21 cellular contexts compared by ENCODE assay signal in the genomic region with DNA sequence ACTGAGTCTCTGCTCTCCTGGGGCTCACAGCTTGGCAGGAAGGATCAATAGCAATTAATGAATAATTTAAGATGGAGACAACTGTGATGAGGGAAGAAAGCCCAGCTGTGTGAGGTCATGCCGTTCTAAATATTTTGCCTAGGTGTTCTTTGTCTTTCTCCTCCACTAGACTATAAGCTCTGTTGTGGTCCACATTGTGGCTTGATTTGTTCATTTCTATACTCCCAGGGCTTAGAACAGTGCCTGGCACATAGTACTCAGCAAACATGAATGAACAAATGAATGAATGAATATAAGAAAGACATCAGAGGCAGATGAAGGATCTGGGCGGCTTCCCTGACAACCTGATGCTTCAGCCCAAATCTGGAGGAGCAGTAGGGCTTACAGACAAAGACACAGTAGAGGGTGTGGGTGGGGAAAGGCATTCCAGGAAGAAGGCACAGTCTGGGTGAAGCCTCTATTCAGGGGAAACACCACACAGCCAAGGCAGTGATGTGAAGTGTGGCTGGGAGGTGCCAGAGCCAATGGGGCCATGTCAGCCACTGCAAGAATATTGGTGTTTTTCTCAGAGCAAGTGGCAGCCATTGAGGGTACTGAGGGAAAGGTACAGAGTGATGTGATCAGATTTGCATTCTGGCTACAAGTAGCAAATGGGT. TPM values are rescaled to one million over a fixed set of nuclear protein-coding genes. Genes with fewer than 3 reads are reported as not detected.
DNase-seq lines count a peak whose midpoint lies in the region; ATAC-seq, FAIRE-seq and TF ChIP-seq lines count a peak whose summit lies in the region.
"Had no signal": no experiment of that assay in that cellular context is flagged by ENCODE, and none has a peak within 500 bp of the region (broad histone marks: within the 10 kb centered on the region; RNA-seq: fewer than 3 reads in every experiment).

No MANE protein-coding gene starts in this region.

- no peak overlapping the region for H3K27ac Mint-ChIP-seq in activated CD4-positive, alpha-beta T cell treated with anti-CD3 and anti-CD28 coated beads for 36 hours
- no peak overlapping the region for H3K27ac Mint-ChIP-seq in activated T-helper 17 cell treated with anti-CD3 and anti-CD28 coated beads, Interleukin-2, amount 50 U/mL, for 72 hours
- H3K27ac Mint-ChIP-seq in stimulated activated naive CD8-positive, alpha-beta T cell treated with anti-CD3 and anti-CD28 coated beads, Interleukin-15, amount 100 ng/mL, for 72 hours, result peak overlapping the region; percentile 34 to 45
- H3K27ac Mint-ChIP-seq: WTC11 had no signal

- TF ChIP-seq CTCF in keratinocyte (optimal IDR thresholded peaks at IDR 0.05 in 1 of 3, IDR thresholded peaks at IDR 0.05 in 1 of 3, conservative IDR thresholded peaks at IDR 0.05 in 1 of 3; ENCODE audit: extremely low read depth in 1 of 3, insufficient read depth in 2 of 3, low read length in 3 of 3) (no peak), spleen (IDR thresholded peaks at IDR 0.05 in 8 of 11, conservative IDR thresholded peaks at IDR 0.05 in 3 of 11) (no peak)

- H3K4me3 Mint-ChIP-seq in activated CD4-positive, alpha-beta T cell treated with anti-CD3 and anti-CD28 coated beads for 36 hours, result no peak overlapping the region
- no peak overlapping the region for H3K4me3 Mint-ChIP-seq in activated T-helper 17 cell treated with anti-CD3 and anti-CD28 coated beads, Interleukin-2, amount 50 U/mL, for 72 hours
- no peak overlapping the region for H3K4me3 Mint-ChIP-seq in stimulated activated naive CD8-positive, alpha-beta T cell treated with anti-CD3 and anti-CD28 coated beads, Interleukin-15, amount 100 ng/mL, for 72 hours
- H3K4me3 Mint-ChIP-seq: WTC11 had no signal

- H3K9me3 Mint-ChIP-seq in activated CD4-positive, alpha-beta T cell treated with anti-CD3 and anti-CD28 coated beads for 36 hours (ENCODE audit: low read depth), result no peaks in the 10 kb centered on the region
- no peaks in the 10 kb centered on the region for H3K9me3 Mint-ChIP-seq in activated T-helper 17 cell treated with anti-CD3 and anti-CD28 coated beads, Interleukin-2, amount 50 U/mL, for 72 hours
- H3K9me3 Mint-ChIP-seq in stimulated activated naive CD8-positive, alpha-beta T cell treated with anti-CD3 and anti-CD28 coated beads, Interleukin-15, amount 100 ng/mL, for 72 hours, result no peaks in the 10 kb centered on the region

- peak overlapping the region; percentile 77 for H3K4me2 ChIP-seq in keratinocyte (ENCODE audit: control insufficient read depth, extremely low read depth, insufficient read depth, low read depth, low read length)
- H3K4me2 ChIP-seq: BLaER1 had no signal

- FAIRE-seq in keratinocyte (lab: Jason Lieb, UNC), result peak; percentile 34
- FAIRE-seq: colon, endometrium had no signal

- POLR2A ChIA-PET in activated CD4-positive, alpha-beta T cell treated with anti-CD3 and anti-CD28 coated beads for 36 hours (lab: Charles Lee), result no interaction called here

- H2AFZ ChIP-seq in keratinocyte (ENCODE audit: control insufficient read depth, low read length), result no peak overlapping the region

- H3K4me3 ChIP-seq in keratinocyte (ENCODE audit: control insufficient read depth in 2 of 3, extremely low read depth in 1 of 3, insufficient read depth in 2 of 3, low read depth in 1 of 3, low read length in 3 of 3) (no peak overlapping the region), spleen (no peak overlapping the region)
- H3K4me3 ChIP-seq: BLaER1 had no signal

- H3K79me2 ChIP-seq in keratinocyte (ENCODE audit: control insufficient read depth, insufficient read depth, low read length), result peaks cover 73% of the 10 kb centered on the region

- WGBS in spleen, 5 donors, result 76 to 97% (median 89%) methylated on average over 2 of the region's 2 CpGs

- H3K27me3 Mint-ChIP-seq in activated CD4-positive, alpha-beta T cell treated with anti-CD3 and anti-CD28 coated beads for 36 hours, result peaks cover 15% of the 10 kb centered on the region
- H3K27me3 Mint-ChIP-seq in activated T-helper 17 cell treated with anti-CD3 and anti-CD28 coated beads, Interleukin-2, amount 50 U/mL, for 72 hours, result peaks cover 5% of the 10 kb centered on the region
- H3K27me3 Mint-ChIP-seq in stimulated activated naive CD8-positive, alpha-beta T cell treated with anti-CD3 and anti-CD28 coated beads, Interleukin-15, amount 100 ng/mL, for 72 hours, result peaks cover 24% of the 10 kb centered on the region

- peak overlapping the region; percentile 75 for H3K9ac ChIP-seq in keratinocyte (ENCODE audit: control insufficient read depth, extremely low read depth, insufficient read depth, low read length)
- H3K9ac ChIP-seq: BLaER1 had no signal

- no peak for TF ChIP-seq POLR2A in spleen (IDR thresholded peaks at IDR 0.05)

- H3K36me3 ChIP-seq in keratinocyte (ENCODE audit: control insufficient read depth in 2 of 2, extremely low read depth in 1 of 2, insufficient read depth in 2 of 2, low read length in 2 of 2) (peaks cover 0 to 19% of the 10 kb centered on the region in 2 experiments), spleen (no peaks in the 10 kb centered on the region)
- H3K36me3 ChIP-seq: BLaER1, neutrophil had no signal

- no peaks in the 10 kb centered on the region for H3K9me1 ChIP-seq in keratinocyte (ENCODE audit: control insufficient read depth, extremely low read depth, insufficient read depth, low read length)

- H3K9me3 ChIP-seq in keratinocyte (ENCODE audit: control insufficient read depth, low read depth, low read length), result no peaks in the 10 kb centered on the region
- H3K9me3 ChIP-seq in spleen, result no peaks in the 10 kb centered on the region
- H3K9me3 ChIP-seq: BLaER1, neutrophil had no signal

- intact Hi-C loops in activated CD4-positive, alpha-beta T cell treated with anti-CD3 and anti-CD28 coated beads for 36 hours (cut with DNase I, micrococcal nuclease), result no loop called here
- intact Hi-C loops in spleen (cut with DNase I; ENCODE audit: low total_unique reads), result loop anchor here (10.0 kb wide), 1 partner anchor 100 kb away; no protein-coding TSS in a partner anchor

- dilution Hi-C loops in keratinocyte (cut with MboI; ENCODE audit: extremely low pct_ligation_motif_present, low sequenced_read_pairs), result no loop called here

- H3K4me1 ChIP-seq in keratinocyte (ENCODE audit: control insufficient read depth, extremely low read depth, insufficient read depth, low read length) (peaks cover 98% of the 10 kb centered on the region), spleen (no peaks in the 10 kb centered on the region)

- no peaks in the 10 kb centered on the region for H4K20me1 ChIP-seq in keratinocyte (ENCODE audit: control insufficient read depth, extremely low read depth, insufficient read depth, low read length)
- H4K20me1 ChIP-seq: BLaER1 had no signal

- peak; percentile 18 for DNase-seq in activated CD4-positive, alpha-beta T cell treated with anti-CD3 and anti-CD28 coated beads for 36 hours
- no peak for DNase-seq in activated CD4-positive, alpha-beta T cell treated with anti-CD3 and anti-CD28 coated beads, Interleukin-2, amount 50 U/mL, for 1 hour
- DNase-seq in keratinocyte (ENCODE audit: low read depth, low spot score), result no peak
- no peak for DNase-seq in stimulated activated naive CD8-positive, alpha-beta T cell treated with anti-CD3 and anti-CD28 coated beads, Interleukin-15, amount 100 ng/mL, for 72 hours
- no peak for DNase-seq in NCI-H2107 (lab: John Stamatoyannopoulos, UW)
- DNase-seq in spleen, result no peak
- DNase-seq: activated effector memory CD4-positive, alpha-beta T cell treated with anti-CD3 and anti-CD28 coated beads, Interleukin-2, amount 50 U/mL, for 16 hours; Calu3; KBM-7; NCI-H2081; NCI-H510A; retina; stimulated activated CD4-positive, alpha-beta T cell treated with anti-CD3 and anti-CD28 coated beads, Interleukin-2, amount 100 ng/mL, for 24 hours had no signal

- peak; percentile 78 for ATAC-seq in activated CD4-positive, alpha-beta T cell treated with anti-CD3 and anti-CD28 coated beads for 36 hours
- peak; percentile 87 for ATAC-seq in activated T-helper 17 cell treated with anti-CD3 and anti-CD28 coated beads, Interleukin-2, amount 50 U/mL, for 72 hours (replicated peaks)
- peak; percentile 90 for ATAC-seq in stimulated activated naive CD8-positive, alpha-beta T cell treated with anti-CD3 and anti-CD28 coated beads, Interleukin-15, amount 100 ng/mL, for 72 hours
- ATAC-seq in HG03565 (IDR thresholded peaks at IDR 0.05; ENCODE audit: unreplicated experiment), result no peak
- ATAC-seq: HCT116, WTC11 had no signal

- H3K36me3 Mint-ChIP-seq in activated CD4-positive, alpha-beta T cell treated with anti-CD3 and anti-CD28 coated beads for 36 hours (ENCODE audit: low read depth), result no peaks in the 10 kb centered on the region
- no peaks in the 10 kb centered on the region for H3K36me3 Mint-ChIP-seq in activated T-helper 17 cell treated with anti-CD3 and anti-CD28 coated beads, Interleukin-2, amount 50 U/mL, for 72 hours (ENCODE audit: low read depth)
- H3K36me3 Mint-ChIP-seq: WTC11 had no signal

- H3K27me3 ChIP-seq in keratinocyte (ENCODE audit: control insufficient read depth, extremely low read depth, insufficient read depth, low read length), result no peaks in the 10 kb centered on the region
- H3K27me3 ChIP-seq in spleen (replicated peaks in 1 of 7), result peaks cover 0 to 36% (median 0%) of the 10 kb centered on the region in 7 donors
- H3K27me3 ChIP-seq: BLaER1 had no signal

- peak overlapping the region; percentile 98 for H3K27ac ChIP-seq in keratinocyte (ENCODE audit: control insufficient read depth, insufficient read depth, low read length)
- no peak overlapping the region for H3K27ac ChIP-seq in spleen
- H3K27ac ChIP-seq: BLaER1, neutrophil had no signal

- CTCF ChIA-PET in activated CD4-positive, alpha-beta T cell treated with anti-CD3 and anti-CD28 coated beads for 36 hours (lab: Charles Lee), result no interaction called here

- H3K4me1 Mint-ChIP-seq in activated CD4-positive, alpha-beta T cell treated with anti-CD3 and anti-CD28 coated beads for 36 hours, result peaks cover 5% of the 10 kb centered on the region
- H3K4me1 Mint-ChIP-seq in activated T-helper 17 cell treated with anti-CD3 and anti-CD28 coated beads, Interleukin-2, amount 50 U/mL, for 72 hours, result peaks cover 8% of the 10 kb centered on the region
- peaks cover 18% of the 10 kb centered on the region for H3K4me1 Mint-ChIP-seq in stimulated activated naive CD8-positive, alpha-beta T cell treated with anti-CD3 and anti-CD28 coated beads, Interleukin-15, amount 100 ng/mL, for 72 hours

RNA-seq across cellular contexts. Expression of gene CDH13, which starts 8.3 kb away (rescaled TPM):
- total RNA-seq in activated CD4-positive, alpha-beta T cell treated with anti-CD3 and anti-CD28 coated beads for 36 hours, result not detected
- not detected for total RNA-seq in activated T-helper 17 cell treated with anti-CD3 and anti-CD28 coated beads, Interleukin-2, amount 50 U/mL, for 72 hours
- 111 to 137 TPM (median 116 TPM) in 3 replicates for polyA plus RNA-seq in keratinocyte
- polyA plus RNA-seq in keratinocyte (2011; ENCODE audit: low read depth), result 82.1 TPM
- 53.8 and 54.0 TPM in 2 replicates for polyA plus RNA-seq in keratinocyte (2011; cell fraction: cytosol; rRNA removed)
- 150 and 170 TPM in 2 replicates for polyA plus RNA-seq in keratinocyte (2011; cell fraction: nucleus; rRNA removed)
- polyA plus RNA-seq in keratinocyte (2012; ENCODE audit: low replicate concordance), result 29.1 and 86.4 TPM in 2 replicates
- 137 to 178 TPM (median 152 TPM) in 3 replicates for polyA minus RNA-seq in keratinocyte
- 77.5 TPM for polyA minus RNA-seq in keratinocyte (2011; cell fraction: cytosol; rRNA and poly(A)+ RNA removed)
- polyA minus RNA-seq in keratinocyte (2011; cell fraction: nucleus; rRNA and poly(A)+ RNA removed), result 172 and 448 TPM in 2 replicates
- 1 to 10 TPM in 6 of 7 donors, under 1 TPM in 1; 0.79 to 4.6 (median 1.5) TPM for total RNA-seq in spleen
- polyA plus RNA-seq in spleen, result under 1 TPM; 0.13 to 0.24 (median 0.22) TPM
- total RNA-seq: Calu3 had no signal

Comparison
In these comparisons a context has a peak if more than half of its experiments do, and no peak if none do; other contexts are left out.
1. H3K27ac Mint-ChIP-seq: peak in stimulated activated naive CD8-positive, alpha-beta T cell treated with anti-CD3 and anti-CD28 coated beads, Interleukin-15, amount 100 ng/mL, for 72 hours (2 of 2); none in activated CD4-positive, alpha-beta T cell treated with anti-CD3 and anti-CD28 coated beads for 36 hours (single experiment) and activated T-helper 17 cell treated with anti-CD3 and anti-CD28 coated beads, Interleukin-2, amount 50 U/mL, for 72 hours (single experiment).